Comparison of ENCODE assay signal across 1 cellular context in genomic region chr6:18515767-18516166, GRCh38.
TF ChIP-seq lines count a peak whose summit lies in the region.

No MANE protein-coding gene starts in this region.

TF ChIP-seq in GM23338, 12 proteins besides CTCF, POLR2A, EP300 and RAD21 (continued from another document):
- TF ChIP-seq ZNF462 (CRISPR knock-in tag; IDR thresholded peaks at IDR 0.05) = no peak
- no peak for TF ChIP-seq STAT1 (IDR thresholded peaks at IDR 0.05; ENCODE audit: unreplicated experiment)
- no peak for TF ChIP-seq CREB1 (CRISPR knock-in tag; IDR thresholded peaks at IDR 0.05; ENCODE audit: low read depth)
- TF ChIP-seq NANOG (IDR thresholded peaks at IDR 0.05; ENCODE audit: borderline replicate concordance) = no peak
- no peak for TF ChIP-seq ZNF331 (CRISPR knock-in tag; IDR thresholded peaks at IDR 0.05; ENCODE audit: low read depth)
